Comparison of ENCODE assay signal across 36 cellular contexts in the genomic region with DNA sequence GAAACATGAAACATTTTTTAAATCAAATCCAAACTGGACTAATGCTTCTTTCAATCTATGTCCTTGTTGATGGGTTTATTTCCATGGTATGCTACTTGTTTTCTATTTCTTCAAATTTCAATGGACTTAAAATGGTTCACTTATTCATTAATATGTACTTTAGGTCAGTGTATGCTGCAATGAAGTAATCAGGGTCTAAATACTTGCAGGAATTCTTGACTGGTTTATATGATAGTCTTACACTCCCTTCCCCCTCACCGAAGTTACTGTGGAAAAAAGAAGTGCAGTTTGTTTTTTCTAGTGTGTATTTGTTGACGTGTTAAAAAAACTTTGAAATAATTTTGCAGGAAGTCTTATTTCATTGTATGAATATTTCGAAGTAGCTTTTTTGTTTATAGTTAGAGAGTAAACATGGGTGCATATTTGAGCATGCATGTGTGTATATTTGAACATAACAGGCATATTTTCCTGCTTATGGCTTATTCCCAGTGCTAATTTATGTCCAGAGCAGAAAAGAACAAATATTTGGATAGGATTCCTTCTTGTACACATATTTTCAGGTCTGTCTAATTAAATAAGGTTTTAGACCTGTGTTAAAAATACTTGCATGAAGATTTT.
"Had no signal": no experiment of that assay in that cellular context is flagged by ENCODE, and none has a peak within 500 bp of the region (broad histone marks: within the 10 kb centered on the region; RNA-seq: fewer than 3 reads in every experiment).

No MANE protein-coding gene starts in this region.

- H3K9me3 Mint-ChIP-seq: activated CD4-positive, alpha-beta T cell treated with anti-CD3 and anti-CD28 coated beads, Interleukin-2, amount 10 ng/mL, durations not matched to agents 24 days and 14 days; activated CD8-positive, alpha-beta T cell treated with anti-CD3 and anti-CD28 coated beads for 36 hours; activated naive CD8-positive, alpha-beta T cell treated with anti-CD3 and anti-CD28 coated beads for 36 hours; activated T-cell treated with anti-CD3 and anti-CD28 coated beads, Interleukin-2, amount 50 U/mL, for 4 hours; activated T-helper 1 cell treated with anti-CD3 and anti-CD28 coated beads, Interleukin-12 subunit alpha, Interleukin-12 subunit beta, Interleukin-2, Interleukin-4 antibody, amounts not matched to agents 30 ng/mL and 10 ng/mL and 1 ng/mL, durations not matched to agents 14 hours and 24 hours and 36 hours had no signal

- H3K27me3 Mint-ChIP-seq: activated naive CD8-positive, alpha-beta T cell treated with anti-CD3 and anti-CD28 coated beads for 36 hours had no signal

- H3K4me3 ChIP-seq: ascending aorta, cardiac muscle cell, MG63, Peyer's patch had no signal

- H3K27ac ChIP-seq: ascending aorta, cardiac muscle cell, WERI-Rb-1 had no signal

- H3K4me1 Mint-ChIP-seq: activated CD4-positive, alpha-beta T cell treated with anti-CD3 and anti-CD28 coated beads, Interleukin-2, amount 10 ng/mL, durations not matched to agents 24 days and 14 days; activated naive CD8-positive, alpha-beta T cell treated with anti-CD3 and anti-CD28 coated beads for 36 hours; central memory CD8-positive, alpha-beta T cell had no signal

- H3K4me3 Mint-ChIP-seq: activated CD4-positive, alpha-beta T cell treated with anti-CD3 and anti-CD28 coated beads, Interleukin-2, amount 10 ng/mL, durations not matched to agents 24 days and 14 days; activated CD8-positive, alpha-beta T cell treated with anti-CD3 and anti-CD28 coated beads for 36 hours; activated naive CD8-positive, alpha-beta T cell treated with anti-CD3 and anti-CD28 coated beads for 36 hours; activated T-cell treated with anti-CD3 and anti-CD28 coated beads, Interleukin-2, amount 50 U/mL, for 4 hours; activated T-helper 1 cell treated with anti-CD3 and anti-CD28 coated beads, Interleukin-12 subunit alpha, Interleukin-12 subunit beta, Interleukin-2, Interleukin-4 antibody, amounts not matched to agents 30 ng/mL and 10 ng/mL and 1 ng/mL, durations not matched to agents 14 hours and 24 hours and 36 hours; central memory CD8-positive, alpha-beta T cell had no signal

- H3K36me3 ChIP-seq: cardiac muscle cell, MG63, Peyer's patch had no signal

- ATAC-seq: activated CD8-positive, alpha-beta T cell treated with anti-CD3 and anti-CD28 coated beads for 36 hours; activated T-cell treated with anti-CD3 and anti-CD28 coated beads, Interleukin-2, amount 50 U/mL, for 4 hours; PC-3; SK-N-SH treated with all-trans-retinoic acid at 6 μM for 48 hours had no signal

- H3K9me3 ChIP-seq: ascending aorta, MG63, Peyer's patch had no signal

- H3K27ac Mint-ChIP-seq: activated CD4-positive, alpha-beta T cell treated with anti-CD3 and anti-CD28 coated beads, Interleukin-2, amount 10 ng/mL, durations not matched to agents 24 days and 14 days; activated CD8-positive, alpha-beta T cell treated with anti-CD3 and anti-CD28 coated beads for 36 hours; activated naive CD8-positive, alpha-beta T cell treated with anti-CD3 and anti-CD28 coated beads for 36 hours; activated T-helper 1 cell treated with anti-CD3 and anti-CD28 coated beads, Interleukin-12 subunit alpha, Interleukin-12 subunit beta, Interleukin-2, Interleukin-4 antibody, amounts not matched to agents 30 ng/mL and 10 ng/mL and 1 ng/mL, durations not matched to agents 14 hours and 24 hours and 36 hours had no signal

- H3K27me3 ChIP-seq: ascending aorta, cardiac muscle cell, MG63, Peyer's patch had no signal

- H3K36me3 Mint-ChIP-seq: activated naive CD8-positive, alpha-beta T cell treated with anti-CD3 and anti-CD28 coated beads for 36 hours had no signal

- H3K4me1 ChIP-seq: Peyer's patch had no signal

- DNase-seq: activated CD4-positive, alpha-beta T cell treated with anti-CD3 and anti-CD28 coated beads, Interleukin-2, amount 10 ng/mL, durations not matched to agents 24 days and 14 days; activated CD4-positive, alpha-beta T cell treated with anti-CD3 and anti-CD28 coated beads, Interleukin-2, amount 50 U/mL, for 4 hours; activated CD4-positive, CD25-positive, alpha-beta regulatory T cell; activated CD8-positive, alpha-beta memory T cell treated with anti-CD3 and anti-CD28 coated beads, Interleukin-2, amount 50 U/mL, for 4 hours; activated CD8-positive, alpha-beta T cell treated with anti-CD3 and anti-CD28 coated beads for 36 hours; activated naive CD4-positive, alpha-beta T cell treated with anti-CD3 and anti-CD28 coated beads, Interleukin-2, amount 50 U/mL, for 16 hours; activated naive CD8-positive, alpha-beta T cell treated with anti-CD3 and anti-CD28 coated beads for 36 hours; activated T-cell treated with anti-CD3 and anti-CD28 coated beads for 4 hours; activated T-cell treated with anti-CD3 and anti-CD28 coated beads, Interleukin-2, amount 50 U/mL, for 4 hours; amygdala; Karpas-422; KBM-7; MG63; NCI-H1048; NCI-H1105 treated with DMSO at 0.1 percent for 48 hours; NCI-H1436; NCI-H1694; NCI-H1930; NCI-H2081 treated with DMSO at 0.1 percent for 48 hours; NCI-H345; NCI-H524 treated with DMSO at 0.1 percent for 48 hours; NK-92 treated with Interleukin-12 subunit alpha and Interleukin-12 subunit beta, amount 100 ng/mL, for 24 hours; PC-3; Peyer's patch; RPMI8226; SHP77 treated with DMSO at 0.1 percent for 48 hours; SW 1271; T-helper 1 cell; T-helper 2 cell; T-helper 9 cell; WERI-Rb-1 had no signal
